ENCODE assay signal across 3 cellular contexts in the genomic region with DNA sequence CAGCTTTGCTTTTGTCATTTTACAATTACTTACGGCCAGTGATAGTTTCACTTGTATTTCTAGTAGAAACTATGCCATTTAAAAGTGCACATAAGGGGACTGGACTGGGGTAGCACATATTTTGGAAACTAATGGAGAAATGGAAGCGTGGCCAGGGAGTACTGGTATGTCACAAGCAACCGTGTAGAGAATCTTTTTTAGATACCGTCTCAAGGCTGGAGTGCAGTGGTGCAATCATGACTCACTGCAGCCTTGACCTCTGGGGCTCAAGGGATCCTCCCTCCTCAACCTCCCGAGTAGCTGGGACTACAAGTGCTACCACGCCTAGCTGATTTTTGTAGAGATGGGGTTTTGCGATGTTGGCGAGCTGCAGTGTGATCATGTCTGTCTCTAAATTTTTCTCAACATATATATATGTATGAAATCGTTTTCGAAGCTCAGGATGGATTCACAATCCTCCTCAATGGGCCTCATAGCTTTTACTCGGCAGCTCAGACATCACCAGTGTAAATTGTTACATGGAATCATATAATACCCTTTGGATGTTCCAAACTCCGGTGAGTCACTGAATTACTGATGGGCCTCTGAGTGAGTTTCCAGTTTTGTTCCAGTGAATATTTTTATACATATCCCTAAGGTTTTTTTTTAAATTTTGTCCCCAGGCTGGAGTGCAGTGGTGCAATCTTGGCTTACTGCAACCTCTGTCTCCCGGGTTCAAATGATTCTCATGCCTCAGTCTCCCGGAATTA.
TF ChIP-seq lines count a peak whose summit lies in the region.

No MANE protein-coding gene starts in this region.

TF ChIP-seq in A549, 52 proteins besides CTCF, POLR2A, EP300 and RAD21:
- no peak for TF ChIP-seq ZSCAN20 (CRISPR knock-in tag; IDR thresholded peaks at IDR 0.05)
- no peak for TF ChIP-seq FOSL2 (IDR thresholded peaks at IDR 0.05)
- peak; percentile 51 for TF ChIP-seq FOSL2 (CRISPR knock-in tag; IDR thresholded peaks at IDR 0.05)
- TF ChIP-seq RARB (CRISPR knock-in tag; IDR thresholded peaks at IDR 0.05): no peak
- TF ChIP-seq CEBPB (IDR thresholded peaks at IDR 0.05): peak in 1 of 2 experiments; percentile 51; a peak in 1 of 4 replicates
- TF ChIP-seq ESRRA (IDR thresholded peaks at IDR 0.05; ENCODE audit: borderline replicate concordance, low read length): no peak

TF ChIP-seq in HCT116, 20 proteins besides CTCF, POLR2A, EP300 and RAD21:
- TF ChIP-seq JUND (IDR thresholded peaks at IDR 0.05) (0 out of 2 replicates have a peak, but pooled peaks have one; percentile 15), POLR2AphosphoS5 (IDR thresholded peaks at IDR 0.05; ENCODE audit: low read depth, low read length) (0 out of 2 replicates have a peak, but pooled peaks have one; percentile 14), ZNF274 (IDR thresholded peaks at IDR 0.05; ENCODE audit: low read depth, low read length) (no peak), TCF7L2 (IDR thresholded peaks at IDR 0.05; ENCODE audit: borderline replicate concordance, extremely low read depth, insufficient read depth, insufficient read length) (no peak), CEBPB (IDR thresholded peaks at IDR 0.05; ENCODE audit: low read depth) (no peak)
- TF ChIP-seq, protein P1, sequence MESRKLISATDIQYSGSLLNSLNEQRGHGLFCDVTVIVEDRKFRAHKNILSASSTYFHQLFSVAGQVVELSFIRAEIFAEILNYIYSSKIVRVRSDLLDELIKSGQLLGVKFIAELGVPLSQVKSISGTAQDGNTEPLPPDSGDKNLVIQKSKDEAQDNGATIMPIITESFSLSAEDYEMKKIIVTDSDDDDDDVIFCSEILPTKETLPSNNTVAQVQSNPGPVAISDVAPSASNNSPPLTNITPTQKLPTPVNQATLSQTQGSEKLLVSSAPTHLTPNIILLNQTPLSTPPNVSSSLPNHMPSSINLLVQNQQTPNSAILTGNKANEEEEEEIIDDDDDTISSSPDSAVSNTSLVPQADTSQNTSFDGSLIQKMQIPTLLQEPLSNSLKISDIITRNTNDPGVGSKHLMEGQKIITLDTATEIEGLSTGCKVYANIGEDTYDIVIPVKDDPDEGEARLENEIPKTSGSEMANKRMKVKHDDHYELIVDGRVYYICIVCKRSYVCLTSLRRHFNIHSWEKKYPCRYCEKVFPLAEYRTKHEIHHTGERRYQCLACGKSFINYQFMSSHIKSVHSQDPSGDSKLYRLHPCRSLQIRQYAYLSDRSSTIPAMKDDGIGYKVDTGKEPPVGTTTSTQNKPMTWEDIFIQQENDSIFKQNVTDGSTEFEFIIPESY (IDR thresholded peaks at IDR 0.05; ENCODE audit: extremely low read depth, insufficient replicate concordance, low read length): no peak
TF ChIP-seq in HCT116: peak in this region for 2.

TF ChIP-seq in K562, 482 proteins besides CTCF, POLR2A, EP300 and RAD21:
- TF ChIP-seq, protein P2, sequence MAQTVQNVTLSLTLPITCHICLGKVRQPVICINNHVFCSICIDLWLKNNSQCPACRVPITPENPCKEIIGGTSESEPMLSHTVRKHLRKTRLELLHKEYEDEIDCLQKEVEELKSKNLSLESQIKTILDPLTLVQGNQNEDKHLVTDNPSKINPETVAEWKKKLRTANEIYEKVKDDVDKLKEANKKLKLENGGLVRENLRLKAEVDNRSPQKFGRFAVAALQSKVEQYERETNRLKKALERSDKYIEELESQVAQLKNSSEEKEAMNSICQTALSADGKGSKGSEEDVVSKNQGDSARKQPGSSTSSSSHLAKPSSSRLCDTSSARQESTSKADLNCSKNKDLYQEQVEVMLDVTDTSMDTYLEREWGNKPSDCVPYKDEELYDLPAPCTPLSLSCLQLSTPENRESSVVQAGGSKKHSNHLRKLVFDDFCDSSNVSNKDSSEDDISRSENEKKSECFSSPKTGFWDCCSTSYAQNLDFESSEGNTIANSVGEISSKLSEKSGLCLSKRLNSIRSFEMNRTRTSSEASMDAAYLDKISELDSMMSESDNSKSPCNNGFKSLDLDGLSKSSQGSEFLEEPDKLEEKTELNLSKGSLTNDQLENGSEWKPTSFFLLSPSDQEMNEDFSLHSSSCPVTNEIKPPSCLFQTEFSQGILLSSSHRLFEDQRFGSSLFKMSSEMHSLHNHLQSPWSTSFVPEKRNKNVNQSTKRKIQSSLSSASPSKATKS (CRISPR knock-in tag; IDR thresholded peaks at IDR 0.05): no peak
- TF ChIP-seq ETV1 (tag; conservative IDR thresholded peaks at IDR 0.05; ENCODE audit: low read depth) (no peak), JUND (IDR thresholded peaks at IDR 0.05; ENCODE audit: borderline replicate concordance, low read depth, low read length) (peak; percentile 51; the same call in 1 of the 2 replicates), JUND (tag; IDR thresholded peaks at IDR 0.05; ENCODE audit: borderline replicate concordance, low read depth, low read length) (no peak), MAFK (IDR thresholded peaks at IDR 0.05; ENCODE audit: low read length) (no peak), ESRRA (IDR thresholded peaks at IDR 0.05; ENCODE audit: borderline replicate concordance, low read depth) (no peak), HMG20B (CRISPR knock-in tag; IDR thresholded peaks at IDR 0.05) (no peak), CEBPG (CRISPR knock-in tag; IDR thresholded peaks at IDR 0.05) (peak; percentile 50; the same call in 1 of the 2 replicates), CEBPG (tag; conservative IDR thresholded peaks at IDR 0.05 in 1 of 2, IDR thresholded peaks at IDR 0.05 in 1 of 2) (peak in 1 of 2 experiments; percentile 33; a peak in 1 of 4 replicates), HDAC6 (IDR thresholded peaks at IDR 0.05; ENCODE audit: low read depth, low read length) (no peak), FOSL1 (tag; conservative IDR thresholded peaks at IDR 0.05) (peak; percentile 39; the same call in 1 of the 2 replicates), ZNF146 (CRISPR knock-in tag; IDR thresholded peaks at IDR 0.05; ENCODE audit: unreplicated experiment) (no peak), ZBTB1 (CRISPR knock-in tag; IDR thresholded peaks at IDR 0.05; ENCODE audit: borderline replicate concordance, low read depth) (no peak), MAFF (IDR thresholded peaks at IDR 0.05; ENCODE audit: low read length) (no peak), FOXJ2 (tag; IDR thresholded peaks at IDR 0.05) (no peak), SPI1 (IDR thresholded peaks at IDR 0.05; ENCODE audit: borderline replicate concordance, low read depth, low read length) (no peak), POLR2B (IDR thresholded peaks at IDR 0.05; ENCODE audit: low read depth, partially characterized antibody) (no peak)
- TF ChIP-seq, protein P3, sequence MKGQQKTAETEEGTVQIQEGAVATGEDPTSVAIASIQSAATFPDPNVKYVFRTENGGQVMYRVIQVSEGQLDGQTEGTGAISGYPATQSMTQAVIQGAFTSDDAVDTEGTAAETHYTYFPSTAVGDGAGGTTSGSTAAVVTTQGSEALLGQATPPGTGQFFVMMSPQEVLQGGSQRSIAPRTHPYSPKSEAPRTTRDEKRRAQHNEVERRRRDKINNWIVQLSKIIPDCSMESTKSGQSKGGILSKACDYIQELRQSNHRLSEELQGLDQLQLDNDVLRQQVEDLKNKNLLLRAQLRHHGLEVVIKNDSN (CRISPR knock-in tag; IDR thresholded peaks at IDR 0.05): no peak
- TF ChIP-seq, protein P4, sequence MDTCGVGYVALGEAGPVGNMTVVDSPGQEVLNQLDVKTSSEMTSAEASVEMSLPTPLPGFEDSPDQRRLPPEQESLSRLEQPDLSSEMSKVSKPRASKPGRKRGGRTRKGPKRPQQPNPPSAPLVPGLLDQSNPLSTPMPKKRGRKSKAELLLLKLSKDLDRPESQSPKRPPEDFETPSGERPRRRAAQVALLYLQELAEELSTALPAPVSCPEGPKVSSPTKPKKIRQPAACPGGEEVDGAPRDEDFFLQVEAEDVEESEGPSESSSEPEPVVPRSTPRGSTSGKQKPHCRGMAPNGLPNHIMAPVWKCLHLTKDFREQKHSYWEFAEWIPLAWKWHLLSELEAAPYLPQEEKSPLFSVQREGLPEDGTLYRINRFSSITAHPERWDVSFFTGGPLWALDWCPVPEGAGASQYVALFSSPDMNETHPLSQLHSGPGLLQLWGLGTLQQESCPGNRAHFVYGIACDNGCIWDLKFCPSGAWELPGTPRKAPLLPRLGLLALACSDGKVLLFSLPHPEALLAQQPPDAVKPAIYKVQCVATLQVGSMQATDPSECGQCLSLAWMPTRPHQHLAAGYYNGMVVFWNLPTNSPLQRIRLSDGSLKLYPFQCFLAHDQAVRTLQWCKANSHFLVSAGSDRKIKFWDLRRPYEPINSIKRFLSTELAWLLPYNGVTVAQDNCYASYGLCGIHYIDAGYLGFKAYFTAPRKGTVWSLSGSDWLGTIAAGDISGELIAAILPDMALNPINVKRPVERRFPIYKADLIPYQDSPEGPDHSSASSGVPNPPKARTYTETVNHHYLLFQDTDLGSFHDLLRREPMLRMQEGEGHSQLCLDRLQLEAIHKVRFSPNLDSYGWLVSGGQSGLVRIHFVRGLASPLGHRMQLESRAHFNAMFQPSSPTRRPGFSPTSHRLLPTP (IDR thresholded peaks at IDR 0.05; ENCODE audit: borderline replicate concordance, extremely low read depth, insufficient read length): no peak
- TF ChIP-seq, protein P5, sequence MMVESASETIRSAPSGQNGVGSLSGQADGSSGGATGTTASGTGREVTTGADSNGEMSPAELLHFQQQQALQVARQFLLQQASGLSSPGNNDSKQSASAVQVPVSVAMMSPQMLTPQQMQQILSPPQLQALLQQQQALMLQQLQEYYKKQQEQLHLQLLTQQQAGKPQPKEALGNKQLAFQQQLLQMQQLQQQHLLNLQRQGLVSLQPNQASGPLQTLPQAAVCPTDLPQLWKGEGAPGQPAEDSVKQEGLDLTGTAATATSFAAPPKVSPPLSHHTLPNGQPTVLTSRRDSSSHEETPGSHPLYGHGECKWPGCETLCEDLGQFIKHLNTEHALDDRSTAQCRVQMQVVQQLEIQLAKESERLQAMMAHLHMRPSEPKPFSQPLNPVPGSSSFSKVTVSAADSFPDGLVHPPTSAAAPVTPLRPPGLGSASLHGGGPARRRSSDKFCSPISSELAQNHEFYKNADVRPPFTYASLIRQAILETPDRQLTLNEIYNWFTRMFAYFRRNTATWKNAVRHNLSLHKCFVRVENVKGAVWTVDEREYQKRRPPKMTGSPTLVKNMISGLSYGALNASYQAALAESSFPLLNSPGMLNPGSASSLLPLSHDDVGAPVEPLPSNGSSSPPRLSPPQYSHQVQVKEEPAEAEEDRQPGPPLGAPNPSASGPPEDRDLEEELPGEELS (CRISPR knock-in tag; IDR thresholded peaks at IDR 0.05; ENCODE audit: borderline replicate concordance): no peak
- TF ChIP-seq, protein P6, sequence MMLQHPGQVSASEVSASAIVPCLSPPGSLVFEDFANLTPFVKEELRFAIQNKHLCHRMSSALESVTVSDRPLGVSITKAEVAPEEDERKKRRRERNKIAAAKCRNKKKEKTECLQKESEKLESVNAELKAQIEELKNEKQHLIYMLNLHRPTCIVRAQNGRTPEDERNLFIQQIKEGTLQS (IDR thresholded peaks at IDR 0.05): peak; percentile 48; the same call in 1 of the 2 replicates
- TF ChIP-seq, protein P6 (CRISPR knock-in tag; conservative IDR thresholded peaks at IDR 0.05): no peak
- TF ChIP-seq, protein P7, sequence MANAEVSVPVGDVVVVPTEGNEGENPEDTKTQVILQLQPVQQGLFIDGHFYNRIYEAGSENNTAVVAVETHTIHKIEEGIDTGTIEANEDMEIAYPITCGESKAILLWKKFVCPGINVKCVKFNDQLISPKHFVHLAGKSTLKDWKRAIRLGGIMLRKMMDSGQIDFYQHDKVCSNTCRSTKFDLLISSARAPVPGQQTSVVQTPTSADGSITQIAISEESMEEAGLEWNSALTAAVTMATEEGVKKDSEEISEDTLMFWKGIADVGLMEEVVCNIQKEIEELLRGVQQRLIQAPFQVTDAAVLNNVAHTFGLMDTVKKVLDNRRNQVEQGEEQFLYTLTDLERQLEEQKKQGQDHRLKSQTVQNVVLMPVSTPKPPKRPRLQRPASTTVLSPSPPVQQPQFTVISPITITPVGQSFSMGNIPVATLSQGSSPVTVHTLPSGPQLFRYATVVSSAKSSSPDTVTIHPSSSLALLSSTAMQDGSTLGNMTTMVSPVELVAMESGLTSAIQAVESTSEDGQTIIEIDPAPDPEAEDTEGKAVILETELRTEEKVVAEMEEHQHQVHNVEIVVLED (CRISPR knock-in tag; IDR thresholded peaks at IDR 0.05): no peak
- TF ChIP-seq, protein P8, sequence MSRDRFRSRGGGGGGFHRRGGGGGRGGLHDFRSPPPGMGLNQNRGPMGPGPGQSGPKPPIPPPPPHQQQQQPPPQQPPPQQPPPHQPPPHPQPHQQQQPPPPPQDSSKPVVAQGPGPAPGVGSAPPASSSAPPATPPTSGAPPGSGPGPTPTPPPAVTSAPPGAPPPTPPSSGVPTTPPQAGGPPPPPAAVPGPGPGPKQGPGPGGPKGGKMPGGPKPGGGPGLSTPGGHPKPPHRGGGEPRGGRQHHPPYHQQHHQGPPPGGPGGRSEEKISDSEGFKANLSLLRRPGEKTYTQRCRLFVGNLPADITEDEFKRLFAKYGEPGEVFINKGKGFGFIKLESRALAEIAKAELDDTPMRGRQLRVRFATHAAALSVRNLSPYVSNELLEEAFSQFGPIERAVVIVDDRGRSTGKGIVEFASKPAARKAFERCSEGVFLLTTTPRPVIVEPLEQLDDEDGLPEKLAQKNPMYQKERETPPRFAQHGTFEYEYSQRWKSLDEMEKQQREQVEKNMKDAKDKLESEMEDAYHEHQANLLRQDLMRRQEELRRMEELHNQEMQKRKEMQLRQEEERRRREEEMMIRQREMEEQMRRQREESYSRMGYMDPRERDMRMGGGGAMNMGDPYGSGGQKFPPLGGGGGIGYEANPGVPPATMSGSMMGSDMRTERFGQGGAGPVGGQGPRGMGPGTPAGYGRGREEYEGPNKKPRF (IDR thresholded peaks at IDR 0.05; ENCODE audit: low read depth, low read length): no peak
